ENCODE assay signal across 8 cellular contexts in the genomic region with DNA sequence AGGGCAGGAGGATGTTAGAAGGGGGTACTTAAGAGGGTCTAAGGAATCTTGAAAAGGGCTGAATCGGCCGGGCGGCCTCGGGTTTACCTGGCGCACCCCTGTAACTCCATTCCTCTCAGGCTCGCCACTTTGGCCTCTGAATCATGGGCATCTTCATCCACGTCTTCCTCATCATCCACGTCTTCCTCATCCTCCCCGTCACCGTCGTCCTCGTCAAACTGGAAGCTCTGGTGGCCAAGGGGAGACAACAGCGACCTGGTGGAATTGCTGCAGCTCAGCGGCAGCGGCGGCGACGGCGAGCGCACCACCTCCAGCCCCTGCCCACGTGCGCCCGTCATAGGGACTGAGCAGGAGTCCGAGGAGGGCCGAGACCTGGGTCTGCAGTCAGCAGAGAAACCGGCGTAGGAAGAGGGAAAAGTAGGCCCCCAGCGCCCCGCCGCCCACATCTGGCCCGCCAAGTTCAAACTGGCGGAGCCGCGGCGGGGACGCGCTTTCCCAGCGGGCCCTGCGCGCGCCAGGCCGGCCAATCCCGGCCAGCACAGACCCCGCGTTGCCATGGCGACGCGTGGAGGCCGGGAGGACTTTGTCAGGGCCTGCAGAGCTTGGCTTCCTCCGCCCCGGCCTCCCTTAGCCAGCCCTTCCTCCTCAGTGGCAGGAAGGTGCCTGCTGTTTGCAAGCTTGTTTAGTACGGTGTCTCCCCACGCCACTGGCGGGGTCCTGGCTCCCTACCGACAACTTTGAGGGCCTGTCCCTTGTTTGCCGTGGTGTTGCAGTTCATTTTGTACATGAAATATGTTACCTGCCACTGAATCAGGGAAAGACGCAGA. TPM values are rescaled to one million over a fixed set of nuclear protein-coding genes. Genes with fewer than 3 reads are reported as not detected.
DNase-seq lines count a peak whose midpoint lies in the region; ATAC-seq and TF ChIP-seq lines count a peak whose summit lies in the region.

A gene with protein sequence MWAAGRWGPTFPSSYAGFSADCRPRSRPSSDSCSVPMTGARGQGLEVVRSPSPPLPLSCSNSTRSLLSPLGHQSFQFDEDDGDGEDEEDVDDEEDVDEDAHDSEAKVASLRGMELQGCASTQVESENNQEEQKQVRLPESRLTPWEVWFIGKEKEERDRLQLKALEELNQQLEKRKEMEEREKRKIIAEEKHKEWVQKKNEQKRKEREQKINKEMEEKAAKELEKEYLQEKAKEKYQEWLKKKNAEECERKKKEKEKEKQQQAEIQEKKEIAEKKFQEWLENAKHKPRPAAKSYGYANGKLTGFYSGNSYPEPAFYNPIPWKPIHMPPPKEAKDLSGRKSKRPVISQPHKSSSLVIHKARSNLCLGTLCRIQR (minus strand): TSS at position 467 of the 827 bp plus-strand sequence. CDS start 21 bp downstream, at position 446.

- H3K36me3 ChIP-seq in iPS-20b (ENCODE audit: insufficient read depth, low read depth, low read length) (peaks cover 11% of the 10 kb centered on the region), skeletal muscle tissue (ENCODE audit: control insufficient read depth in 3 of 3, insufficient read depth in 3 of 3, low read length in 3 of 3) (peaks cover 1 to 5% (median 3%) of the 10 kb centered on the region in 3 donors)

- CTCF ChIA-PET in AG04450 (lab: Charles Lee), result interaction anchor here (0.6 to 1.7 kb wide), 2 partner anchors 22 to 123 kb away, joined by 3 to 5 read pairs; no protein-coding TSS in a partner anchor

- POLR2A ChIA-PET in AG04450 (lab: Yijun Ruan, JAX), result interaction anchor here (0.5 kb wide), 2 partner anchors 14 to 167 kb away, joined by 4 read pairs; no protein-coding TSS in a partner anchor

- no peaks in the 10 kb centered on the region for H3K9me3 ChIP-seq in AG04450 (ENCODE audit: control insufficient read depth, insufficient read depth, low read length)
- no peaks in the 10 kb centered on the region for H3K9me3 ChIP-seq in iPS-20b (ENCODE audit: insufficient read depth, low read depth, low read length)
- no peaks in the 10 kb centered on the region for H3K9me3 ChIP-seq in skeletal muscle tissue (ENCODE audit: control insufficient read depth in 3 of 3, low read length in 3 of 3)

- H3K4me3 ChIP-seq in AG04450 (ENCODE audit: low read depth, low read length) (peak within 1 kb of the TSS; percentile 85), iPS-20b (ENCODE audit: low read length) (peak within 1 kb of the TSS; percentile 75), skeletal muscle tissue (ENCODE audit: low read length in 3 of 3) (peak within 1 kb of the TSS; percentile 85 to 89 (median 88))

- H3K9ac ChIP-seq in iPS-20b (ENCODE audit: low read depth, low read length) (peak within 1 kb of the TSS; percentile 88), skeletal muscle tissue (ENCODE audit: low read depth in 1 of 3, low read length in 3 of 3) (peak within 1 kb of the TSS; percentile 79 to 84 (median 79))

- no peaks in the 10 kb centered on the region for H3K27me3 ChIP-seq in AG04450 (ENCODE audit: control insufficient read depth, insufficient read depth, low read length)
- no peaks in the 10 kb centered on the region for H3K27me3 ChIP-seq in iPS-20b (ENCODE audit: insufficient read depth, low read length)
- no peaks in the 10 kb centered on the region for H3K27me3 ChIP-seq in skeletal muscle tissue (ENCODE audit: control insufficient read depth in 3 of 3, insufficient read depth in 3 of 3, low read length in 3 of 3)

- DNase-seq in AG04450 (ENCODE audit: low read depth, low spot score), result peak; percentile 82
- DNase-seq in NCI-H2171 treated with DMSO at 0.1 percent for 48 hours (lab: John Stamatoyannopoulos, UW), result peak; percentile 96
- peak; percentile 95 to 96 for DNase-seq in T47D (ENCODE audit: low read depth in 1 of 2, low spot score in 1 of 2)

- TF ChIP-seq CTCF in AG04450 (IDR thresholded peaks at IDR 0.05; ENCODE audit: low read depth, low read length) (no peak), VCaP (conservative IDR thresholded peaks at IDR 0.05) (0 out of 2 replicates have a peak, but pooled peaks have one; percentile 5)

- in situ Hi-C loops in T47D (cut with HindIII; ENCODE audit: low pct_unique_long_range_greater_than_20kb, low sequenced_read_pairs), result no loop called here

- ATAC-seq in GM18907 (IDR thresholded peaks at IDR 0.05; ENCODE audit: unreplicated experiment) (peak; percentile 99), HG03135 (IDR thresholded peaks at IDR 0.05; ENCODE audit: unreplicated experiment) (peak; percentile 99)

- H3K4me1 ChIP-seq in iPS-20b (ENCODE audit: insufficient read depth, low read length), result 0 out of 2 replicates have a peak, but pooled peaks cover under 1% of the 10 kb centered on the region
- peaks cover 11 to 14% (median 13%) of the 10 kb centered on the region in 3 donors for H3K4me1 ChIP-seq in skeletal muscle tissue (ENCODE audit: control insufficient read depth in 3 of 3, insufficient read depth in 3 of 3, low read length in 3 of 3)

- peak within 1 kb of the TSS; percentile 32 for H3K27ac ChIP-seq in AG04450 (ENCODE audit: low read depth, low read length)
- peak within 1 kb of the TSS; percentile 73 for H3K27ac ChIP-seq in VCaP
- H3K27ac ChIP-seq in iPS-20b (ENCODE audit: low read length), result peak within 1 kb of the TSS; percentile 50
- no peak within 1 kb of the TSS for H3K27ac ChIP-seq in skeletal muscle tissue (ENCODE audit: low read depth, low read length)

RNA-seq across cellular contexts. Expression of the gene that starts here (rescaled TPM):
- polyA plus RNA-seq in AG04450 (2011; rRNA removed), result 3.1 and 3.9 TPM in 2 replicates
- 0.83 and 1.4 TPM in 2 replicates for polyA minus RNA-seq in AG04450 (2011; rRNA and poly(A)+ RNA removed)
- 2.1 TPM for total RNA-seq in skeletal muscle tissue
